ENCODE assay signal across 1 cellular context in the genomic region with DNA sequence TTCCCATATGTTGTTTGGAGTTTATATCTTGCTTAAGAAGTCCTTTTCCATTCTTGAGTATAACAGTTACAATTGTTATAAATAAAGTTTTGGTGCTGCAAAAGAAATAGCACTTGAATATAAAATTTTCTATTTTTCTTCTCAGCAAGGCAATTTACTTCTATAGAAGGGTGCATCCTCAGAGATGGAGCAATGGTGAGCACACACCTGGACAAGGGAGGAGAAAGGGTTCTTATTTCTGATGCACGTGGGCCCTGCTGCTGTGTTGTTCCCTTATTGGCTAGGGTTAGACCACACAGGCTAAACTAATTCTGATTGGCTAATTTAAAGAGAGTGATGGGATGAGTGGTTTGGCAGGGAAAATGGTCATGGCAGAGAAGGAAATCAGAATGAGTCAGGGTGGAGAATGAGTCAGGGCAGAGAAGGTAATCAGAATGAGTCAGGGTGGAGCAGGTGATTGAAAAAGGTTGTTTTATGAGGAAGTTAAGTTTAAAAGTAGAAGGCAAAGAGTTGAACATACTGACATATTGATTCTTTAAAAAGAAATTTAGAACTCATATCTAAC.
TF ChIP-seq lines count a peak whose summit lies in the region.

No MANE protein-coding gene starts in this region.

TF ChIP-seq in HepG2, 621 proteins besides CTCF, POLR2A, EP300 and RAD21:
- TF ChIP-seq ZNF782 (CRISPR knock-in tag; IDR thresholded peaks at IDR 0.05; ENCODE audit: borderline replicate concordance): no peak
- no peak for TF ChIP-seq MED13 (CRISPR knock-in tag; IDR thresholded peaks at IDR 0.05)
- 0 out of 2 replicates have a peak, but pooled peaks have one; percentile 37 for TF ChIP-seq ZNF562 (CRISPR knock-in tag; IDR thresholded peaks at IDR 0.05; ENCODE audit: borderline replicate concordance)
- TF ChIP-seq FOSL2 (CRISPR knock-in tag; IDR thresholded peaks at IDR 0.05): peak; percentile 48
